Comparison of ENCODE assay signal across 27 cellular contexts in genomic region chr7:132181946-132182685, GRCh38.
"Had no signal": no experiment of that assay in that cellular context is flagged by ENCODE, and none has a peak within 500 bp of the region (broad histone marks: within the 10 kb centered on the region; RNA-seq: fewer than 3 reads in every experiment).

No MANE protein-coding gene starts in this region.

- H3K4me1 Mint-ChIP-seq: activated CD4-positive, alpha-beta T cell treated with anti-CD3 and anti-CD28 coated beads for 36 hours; activated CD4-positive, alpha-beta T cell treated with anti-CD3 and anti-CD28 coated beads, Interleukin-2, amount 10 ng/mL, durations not matched to agents 24 days and 14 days; activated CD8-positive, alpha-beta memory T cell treated with anti-CD3 and anti-CD28 coated beads, Interleukin-2, amount 10 ng/mL, durations not matched to agents 7 days and 5 days; endodermal cell had no signal

- FAIRE-seq: astrocyte, frontal cortex had no signal

- H3K36me3 Mint-ChIP-seq: activated CD4-positive, alpha-beta memory T cell treated with anti-CD3 and anti-CD28 coated beads for 36 hours; activated naive CD8-positive, alpha-beta T cell had no signal

- H3K4me3 ChIP-seq: coronary artery, dorsolateral prefrontal cortex had no signal

- H3K27ac ChIP-seq: brain microvascular endothelial cell, coronary artery had no signal

- H3K27ac Mint-ChIP-seq: activated CD4-positive, alpha-beta memory T cell treated with anti-CD3 and anti-CD28 coated beads for 36 hours; activated CD4-positive, alpha-beta T cell treated with anti-CD3 and anti-CD28 coated beads for 36 hours; activated CD4-positive, alpha-beta T cell treated with anti-CD3 and anti-CD28 coated beads, Interleukin-2, amount 10 ng/mL, durations not matched to agents 24 days and 14 days; activated CD8-positive, alpha-beta memory T cell treated with anti-CD3 and anti-CD28 coated beads, Interleukin-2, amount 10 ng/mL, durations not matched to agents 7 days and 5 days; activated CD8-positive, alpha-beta T cell treated with anti-CD3 and anti-CD28 coated beads, Interleukin-2, amount 10 ng/mL, durations not matched to agents 7 days and 5 days; activated naive CD4-positive, alpha-beta T cell treated with anti-CD3 and anti-CD28 coated beads for 36 hours; activated naive CD8-positive, alpha-beta T cell; activated T-helper 1 cell treated with anti-CD3 and anti-CD28 coated beads, Interleukin-12 subunit alpha, Interleukin-12 subunit beta, Interleukin-2, Interleukin-4 antibody, amounts not matched to agents 30 ng/mL and 10 ng/mL and 1 ng/mL, durations not matched to agents 14 hours and 24 hours and 36 hours; activated T-helper 2 cell treated with anti-CD3 and anti-CD28 coated beads, Interferon-gamma antibody, Interleukin-2, Interleukin-4, amounts not matched to agents 10 μg/mL and 5 μg/mL and 100 μg/mL, durations not matched to agents 14 hours and 24 hours and 36 hours; dendritic cell treated with granulocyte-macrophage colony-stimulating factor and Interleukin-4, amounts not matched to agents 40 ng/mL and 50 ng/mL, for 4 days; endodermal cell had no signal

- H3K27me3 ChIP-seq: brain microvascular endothelial cell, dorsolateral prefrontal cortex had no signal

- H3K4me3 Mint-ChIP-seq: activated CD4-positive, alpha-beta memory T cell treated with anti-CD3 and anti-CD28 coated beads for 36 hours; activated CD4-positive, alpha-beta T cell treated with anti-CD3 and anti-CD28 coated beads for 36 hours; activated CD4-positive, alpha-beta T cell treated with anti-CD3 and anti-CD28 coated beads, Interleukin-2, amount 10 ng/mL, durations not matched to agents 24 days and 14 days; activated CD8-positive, alpha-beta memory T cell treated with anti-CD3 and anti-CD28 coated beads, Interleukin-2, amount 10 ng/mL, durations not matched to agents 7 days and 5 days; activated CD8-positive, alpha-beta T cell treated with anti-CD3 and anti-CD28 coated beads, Interleukin-2, amount 10 ng/mL, durations not matched to agents 7 days and 5 days; activated naive CD4-positive, alpha-beta T cell treated with anti-CD3 and anti-CD28 coated beads for 36 hours; activated naive CD8-positive, alpha-beta T cell; activated T-helper 1 cell treated with anti-CD3 and anti-CD28 coated beads, Interleukin-12 subunit alpha, Interleukin-12 subunit beta, Interleukin-2, Interleukin-4 antibody, amounts not matched to agents 30 ng/mL and 10 ng/mL and 1 ng/mL, durations not matched to agents 14 hours and 24 hours and 36 hours; dendritic cell treated with granulocyte-macrophage colony-stimulating factor and Interleukin-4, amounts not matched to agents 40 ng/mL and 50 ng/mL, for 4 days; endodermal cell had no signal

- DNase-seq: activated CD4-positive, alpha-beta memory T cell treated with anti-CD3 and anti-CD28 coated beads for 36 hours; activated CD4-positive, alpha-beta T cell treated with anti-CD3 and anti-CD28 coated beads for 36 hours; activated CD4-positive, alpha-beta T cell treated with anti-CD3 and anti-CD28 coated beads, Interleukin-2, amount 10 ng/mL, durations not matched to agents 24 days and 14 days; activated CD4-positive, CD25-positive, alpha-beta regulatory T cell; activated CD4-positive, CD25-positive, alpha-beta regulatory T cell treated with anti-CD3 and anti-CD28 coated beads, Interleukin-2, amount 50 U/mL, for 72 hours; activated CD8-positive, alpha-beta memory T cell treated with anti-CD3 and anti-CD28 coated beads, Interleukin-2, amount 10 ng/mL, durations not matched to agents 7 days and 5 days; activated CD8-positive, alpha-beta memory T cell treated with anti-CD3 and anti-CD28 coated beads, Interleukin-2, amount 50 U/mL, for 4 hours; activated CD8-positive, alpha-beta T cell treated with anti-CD3 and anti-CD28 coated beads, Interleukin-2, amount 10 ng/mL, durations not matched to agents 7 days and 5 days; activated effector memory CD4-positive, alpha-beta T cell treated with anti-CD3 and anti-CD28 coated beads, Interleukin-2, amount 50 U/mL, for 16 hours; activated naive CD4-positive, alpha-beta T cell treated with anti-CD3 and anti-CD28 coated beads for 36 hours; activated T-cell treated with anti-CD3 and anti-CD28 coated beads, Interleukin-2, amount 50 U/mL, for 1 hour; activated T-cell treated with anti-CD3 and anti-CD28 coated beads, Interleukin-2, amount 50 U/mL, for 48 hours; amniotic stem cell; brain microvascular endothelial cell; dorsolateral prefrontal cortex; effector memory CD4-positive, alpha-beta T cell; endodermal cell; foreskin fibroblast; T-helper 2 cell had no signal

- ATAC-seq: activated CD4-positive, alpha-beta T cell treated with anti-CD3 and anti-CD28 coated beads for 36 hours; activated CD8-positive, alpha-beta memory T cell treated with anti-CD3 and anti-CD28 coated beads, Interleukin-2, amount 10 ng/mL, durations not matched to agents 7 days and 5 days; activated CD8-positive, alpha-beta T cell treated with anti-CD3 and anti-CD28 coated beads, Interleukin-2, amount 10 ng/mL, durations not matched to agents 7 days and 5 days; esophagus mucosa had no signal

- H3K27me3 Mint-ChIP-seq: activated CD4-positive, alpha-beta memory T cell treated with anti-CD3 and anti-CD28 coated beads for 36 hours; activated CD4-positive, alpha-beta T cell treated with anti-CD3 and anti-CD28 coated beads for 36 hours; activated CD4-positive, alpha-beta T cell treated with anti-CD3 and anti-CD28 coated beads, Interleukin-2, amount 10 ng/mL, durations not matched to agents 24 days and 14 days; activated CD8-positive, alpha-beta memory T cell treated with anti-CD3 and anti-CD28 coated beads, Interleukin-2, amount 10 ng/mL, durations not matched to agents 7 days and 5 days; activated naive CD8-positive, alpha-beta T cell; dendritic cell treated with granulocyte-macrophage colony-stimulating factor and Interleukin-4, amounts not matched to agents 40 ng/mL and 50 ng/mL, for 4 days had no signal

- H3K36me3 ChIP-seq: brain microvascular endothelial cell had no signal
